In the genomic region with DNA sequence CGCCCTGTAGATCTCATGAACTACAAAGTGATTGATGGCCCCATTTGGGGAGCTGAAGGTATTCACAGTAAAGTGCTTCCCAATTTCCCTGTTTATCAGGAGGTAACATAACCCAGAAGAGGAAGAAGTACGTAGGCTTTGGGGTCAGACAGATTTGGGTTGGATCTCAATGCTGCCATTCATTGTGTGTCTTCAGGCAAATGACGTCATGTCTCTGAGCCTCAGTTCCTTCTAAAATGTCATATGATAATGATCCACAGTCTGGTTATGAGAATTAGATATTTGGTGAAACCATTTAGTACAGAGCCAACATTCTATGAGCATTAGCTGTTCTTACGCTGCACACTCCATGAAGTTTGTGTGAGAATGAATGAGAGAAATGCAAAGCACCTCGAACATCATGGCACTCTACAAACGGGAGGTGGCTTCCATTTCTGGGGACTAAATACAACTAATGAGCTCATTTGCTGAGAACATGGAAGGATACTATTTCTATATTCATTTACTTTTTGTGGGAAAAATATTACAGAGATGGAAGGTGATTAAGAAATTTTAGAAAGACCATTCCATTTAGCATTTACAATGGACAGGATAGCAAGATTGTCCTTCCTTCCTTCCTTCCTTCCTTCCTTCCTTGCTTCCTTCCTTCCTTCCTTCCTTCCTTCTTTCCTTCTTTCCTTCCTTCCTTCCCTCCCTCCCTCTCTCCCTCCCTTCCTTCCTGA, we compare ENCODE assay signal across 1 cellular context.
TF ChIP-seq lines count a peak whose summit lies in the region.

No MANE protein-coding gene starts in this region.

TF ChIP-seq in HepG2, 621 proteins besides CTCF, POLR2A, EP300 and RAD21:
- peak; percentile 59 for TF ChIP-seq CREB1 (IDR thresholded peaks at IDR 0.05)
- no peak for TF ChIP-seq CREB1 (CRISPR knock-in tag; IDR thresholded peaks at IDR 0.05)
- no peak for TF ChIP-seq ZNF792 (CRISPR knock-in tag; IDR thresholded peaks at IDR 0.05)
- peak; percentile 74 for TF ChIP-seq ATF7 (IDR thresholded peaks at IDR 0.05)
- no peak for TF ChIP-seq ATF7 (CRISPR knock-in tag; IDR thresholded peaks at IDR 0.05)
